ENCODE assay signal across 11 cellular contexts in the genomic region with DNA sequence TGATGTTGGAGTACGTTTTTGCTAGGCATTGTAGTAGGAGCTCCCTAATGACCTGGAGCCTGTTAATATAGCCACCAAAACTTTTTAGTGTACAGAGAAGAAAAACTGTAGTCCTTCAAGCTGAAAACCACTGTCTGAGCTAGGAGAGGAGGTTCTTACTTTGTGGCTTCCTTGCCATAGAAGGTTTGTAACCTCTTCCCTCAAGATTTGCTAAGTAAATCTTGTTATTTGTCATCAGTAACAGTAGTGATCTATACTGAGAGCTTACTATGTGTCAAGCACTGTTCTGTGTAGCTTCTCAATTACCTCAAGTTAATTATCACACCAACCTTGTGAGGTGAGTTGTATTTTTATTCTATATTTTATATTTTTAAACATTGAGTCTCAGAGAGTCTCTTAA. TPM values are rescaled to one million over a fixed set of nuclear protein-coding genes. Genes with fewer than 3 reads are reported as not detected.
DNase-seq lines count a peak whose midpoint lies in the region; ATAC-seq, FAIRE-seq and TF ChIP-seq lines count a peak whose summit lies in the region.
"Had no signal": no experiment of that assay in that cellular context is flagged by ENCODE, and none has a peak within 500 bp of the region (broad histone marks: within the 10 kb centered on the region; RNA-seq: fewer than 3 reads in every experiment).

No MANE protein-coding gene starts in this region.

- peaks cover 22% of the 10 kb centered on the region for H3K36me3 Mint-ChIP-seq in activated CD4-positive, alpha-beta T cell treated with anti-CD3 and anti-CD28 coated beads, Interleukin-2, amount 10 ng/mL, durations not matched to agents 24 days and 14 days (ENCODE audit: low read depth)
- no peaks in the 10 kb centered on the region for H3K36me3 Mint-ChIP-seq in natural killer cell

- H3K27ac Mint-ChIP-seq in activated CD4-positive, alpha-beta T cell treated with anti-CD3 and anti-CD28 coated beads, Interleukin-2, amount 10 ng/mL, durations not matched to agents 24 days and 14 days: peak overlapping the region; percentile 99
- H3K27ac Mint-ChIP-seq in natural killer cell: peak overlapping the region; percentile 50 to 81
- H3K27ac Mint-ChIP-seq: dendritic cell treated with granulocyte-macrophage colony-stimulating factor and Interleukin-4, amounts not matched to agents 40 ng/mL and 50 ng/mL, for 4 days had no signal

- intact Hi-C loops in activated CD4-positive, alpha-beta T cell treated with anti-CD3 and anti-CD28 coated beads, Interleukin-2, amount 10 ng/mL, durations not matched to agents 24 days and 14 days (cut with micrococcal nuclease): loop anchor here (1.0 to 2.0 kb wide), 5 partner anchors 8 to 485 kb away; a partner anchor contains a TSS
- intact Hi-C loops in natural killer cell (cut with micrococcal nuclease): no loop called here

- TF ChIP-seq CTCF in natural killer cell (IDR thresholded peaks at IDR 0.05) (no peak), D721Med (IDR thresholded peaks at IDR 0.05; ENCODE audit: insufficient read depth, missing control alignments) (no peak)

- peak; percentile 82 for DNase-seq in activated CD4-positive, alpha-beta T cell treated with anti-CD3 and anti-CD28 coated beads, Interleukin-2, amount 10 ng/mL, durations not matched to agents 24 days and 14 days
- no peak for DNase-seq in activated CD4-positive, alpha-beta T cell treated with anti-CD3 and anti-CD28 coated beads, Interleukin-2, amount 50 U/mL, for 48 hours
- DNase-seq in natural killer cell (no peak), SIG-M5 (lab: John Stamatoyannopoulos, UW) (no peak), D721Med (ENCODE audit: insufficient read length, low spot score) (no peak)
- DNase-seq in activated effector memory CD4-positive, alpha-beta T cell treated with anti-CD3 and anti-CD28 coated beads, Interleukin-2, amount 50 U/mL, for 16 hours: no peak
- DNase-seq: Karpas-422 had no signal

- no peak for FAIRE-seq in D721Med (lab: Jason Lieb, UNC)
- FAIRE-seq: A204.1 had no signal

- peaks cover under 1% of the 10 kb centered on the region for H3K9me3 Mint-ChIP-seq in activated CD4-positive, alpha-beta T cell treated with anti-CD3 and anti-CD28 coated beads, Interleukin-2, amount 10 ng/mL, durations not matched to agents 24 days and 14 days
- H3K9me3 Mint-ChIP-seq in natural killer cell: no peaks in the 10 kb centered on the region
- H3K9me3 Mint-ChIP-seq: dendritic cell treated with granulocyte-macrophage colony-stimulating factor and Interleukin-4, amounts not matched to agents 40 ng/mL and 50 ng/mL, for 4 days had no signal

- no peaks in the 10 kb centered on the region for H3K27me3 Mint-ChIP-seq in activated CD4-positive, alpha-beta T cell treated with anti-CD3 and anti-CD28 coated beads, Interleukin-2, amount 10 ng/mL, durations not matched to agents 24 days and 14 days
- no peaks in the 10 kb centered on the region for H3K27me3 Mint-ChIP-seq in natural killer cell (ENCODE audit: low read depth in 2 of 2)
- H3K27me3 Mint-ChIP-seq: dendritic cell treated with granulocyte-macrophage colony-stimulating factor and Interleukin-4, amounts not matched to agents 40 ng/mL and 50 ng/mL, for 4 days had no signal

- H3K4me3 Mint-ChIP-seq in activated CD4-positive, alpha-beta T cell treated with anti-CD3 and anti-CD28 coated beads, Interleukin-2, amount 10 ng/mL, durations not matched to agents 24 days and 14 days: peak overlapping the region; percentile 88
- H3K4me3 Mint-ChIP-seq in natural killer cell: peak overlapping the region; percentile 43
- H3K4me3 Mint-ChIP-seq: dendritic cell treated with granulocyte-macrophage colony-stimulating factor and Interleukin-4, amounts not matched to agents 40 ng/mL and 50 ng/mL, for 4 days had no signal

- ATAC-seq in GM21717 (IDR thresholded peaks at IDR 0.05; ENCODE audit: unreplicated experiment): peak; percentile 97
- peak; percentile 98 for ATAC-seq in HG03378 (IDR thresholded peaks at IDR 0.05; ENCODE audit: unreplicated experiment)
- ATAC-seq in natural killer cell: peak in 2 of 3 donors; percentile 22 to 23

- peaks cover 68% of the 10 kb centered on the region for H3K4me1 Mint-ChIP-seq in activated CD4-positive, alpha-beta T cell treated with anti-CD3 and anti-CD28 coated beads, Interleukin-2, amount 10 ng/mL, durations not matched to agents 24 days and 14 days
- peaks cover 48 to 52% of the 10 kb centered on the region in 2 donors for H3K4me1 Mint-ChIP-seq in natural killer cell

RNA-seq across cellular contexts. Expression of a gene that starts 21.2 kb away (rescaled TPM):
- 73.1 and 74.0 TPM in 2 replicates for total RNA-seq in activated CD4-positive, alpha-beta T cell treated with anti-CD3 and anti-CD28 coated beads, Interleukin-2, amount 10 ng/mL, durations not matched to agents 24 days and 14 days
- 10 to 100 TPM in 2 of 3 donors, 1 to 10 TPM in 1; 7.6 to 19.1 (median 15.1) TPM for total RNA-seq in natural killer cell

Comparison
In these comparisons a context has a peak if more than half of its experiments do, and no peak if none do; other contexts are left out.
1. ATAC-seq: peak in every context shown above with its lines; median percentile 98 in HG03378; 97 in GM21717; 22 in natural killer cell.